10 cellular contexts compared by ENCODE assay signal in genomic region chr20:20364016-20364746, GRCh38. TPM values are rescaled to one million over a fixed set of nuclear protein-coding genes. Genes with fewer than 3 reads are reported as not detected.
DNase-seq lines count a peak whose midpoint lies in the region; TF ChIP-seq lines count a peak whose summit lies in the region.
"Had no signal": no experiment of that assay in that cellular context is flagged by ENCODE, and none has a peak within 500 bp of the region (broad histone marks: within the 10 kb centered on the region; RNA-seq: fewer than 3 reads in every experiment).

No MANE protein-coding gene starts in this region.

- H3K36me3 ChIP-seq in sigmoid colon: no peaks in the 10 kb centered on the region

- H3K4me3 Mint-ChIP-seq in activated T-cell treated with anti-CD3 and anti-CD28 coated beads, Interleukin-2, amount 50 U/mL, for 24 hours: peak overlapping the region; percentile 25
- no peak overlapping the region for H3K4me3 Mint-ChIP-seq in endothelial cell (ENCODE audit: unreplicated experiment)
- peak overlapping the region; percentile 48 for H3K4me3 Mint-ChIP-seq in stimulated activated naive CD8-positive, alpha-beta T cell treated with anti-CD3 and anti-CD28 coated beads, Interleukin-15, Interleukin-2, amounts not matched to agents 100 ng/mL and 50 ng/mL, for 24 hours
- H3K4me3 Mint-ChIP-seq: nephron had no signal

- H3K9me3 Mint-ChIP-seq in activated T-cell treated with anti-CD3 and anti-CD28 coated beads, Interleukin-2, amount 50 U/mL, for 24 hours: no peaks in the 10 kb centered on the region
- H3K9me3 Mint-ChIP-seq in endothelial cell (ENCODE audit: unreplicated experiment): no peaks in the 10 kb centered on the region
- H3K9me3 Mint-ChIP-seq in stimulated activated naive CD8-positive, alpha-beta T cell treated with anti-CD3 and anti-CD28 coated beads, Interleukin-15, Interleukin-2, amounts not matched to agents 100 ng/mL and 50 ng/mL, for 24 hours: no peaks in the 10 kb centered on the region
- H3K9me3 Mint-ChIP-seq: activated naive CD4-positive, alpha-beta T cell treated with anti-CD3 and anti-CD28 coated beads, Interleukin-2, amount 50 U/mL, for 72 hours had no signal

- peaks cover 43 to 98% (median 65%) of the 10 kb centered on the region in 3 donors for H3K27me3 ChIP-seq in sigmoid colon

- intact Hi-C loops in sigmoid colon (cut with DNase I): no loop called here

- H3K4me1 ChIP-seq in sigmoid colon: peaks cover 0 to 38% (median 26%) of the 10 kb centered on the region in 4 donors

- no peak for TF ChIP-seq POLR2A in sigmoid colon (IDR thresholded peaks at IDR 0.05)

- TF ChIP-seq CTCF in endothelial cell (IDR thresholded peaks at IDR 0.05; ENCODE audit: unreplicated experiment): no peak
- TF ChIP-seq CTCF in sigmoid colon (IDR thresholded peaks at IDR 0.05): no peak

- no peak overlapping the region for H3K27ac ChIP-seq in sigmoid colon

- no peaks in the 10 kb centered on the region for H3K36me3 Mint-ChIP-seq in activated T-cell treated with anti-CD3 and anti-CD28 coated beads, Interleukin-2, amount 50 U/mL, for 24 hours (ENCODE audit: low read depth)
- H3K36me3 Mint-ChIP-seq in endothelial cell (ENCODE audit: low read depth, unreplicated experiment): no peaks in the 10 kb centered on the region
- no peaks in the 10 kb centered on the region for H3K36me3 Mint-ChIP-seq in stimulated activated naive CD8-positive, alpha-beta T cell treated with anti-CD3 and anti-CD28 coated beads, Interleukin-15, Interleukin-2, amounts not matched to agents 100 ng/mL and 50 ng/mL, for 24 hours (ENCODE audit: low read depth)
- H3K36me3 Mint-ChIP-seq: activated naive CD4-positive, alpha-beta T cell treated with anti-CD3 and anti-CD28 coated beads, Interleukin-2, amount 50 U/mL, for 72 hours had no signal

- H3K27ac Mint-ChIP-seq in activated T-cell treated with anti-CD3 and anti-CD28 coated beads, Interleukin-2, amount 50 U/mL, for 24 hours: peak overlapping the region; percentile 40
- H3K27ac Mint-ChIP-seq in endothelial cell (ENCODE audit: unreplicated experiment): no peak overlapping the region
- no peak overlapping the region for H3K27ac Mint-ChIP-seq in stimulated activated naive CD8-positive, alpha-beta T cell treated with anti-CD3 and anti-CD28 coated beads, Interleukin-15, Interleukin-2, amounts not matched to agents 100 ng/mL and 50 ng/mL, for 24 hours
- H3K27ac Mint-ChIP-seq: nephron had no signal

- H3K4me3 ChIP-seq in sigmoid colon: no peak overlapping the region

- WGBS in sigmoid colon, 2 donors: 1 to 2% methylated on average over 68 of the region's 68 CpGs

- peaks cover 78% of the 10 kb centered on the region for H3K27me3 Mint-ChIP-seq in activated T-cell treated with anti-CD3 and anti-CD28 coated beads, Interleukin-2, amount 50 U/mL, for 24 hours
- peaks cover 26% of the 10 kb centered on the region for H3K27me3 Mint-ChIP-seq in endothelial cell (ENCODE audit: unreplicated experiment)
- peaks cover 74% of the 10 kb centered on the region for H3K27me3 Mint-ChIP-seq in stimulated activated naive CD8-positive, alpha-beta T cell treated with anti-CD3 and anti-CD28 coated beads, Interleukin-15, Interleukin-2, amounts not matched to agents 100 ng/mL and 50 ng/mL, for 24 hours

- H3K4me1 Mint-ChIP-seq in activated T-cell treated with anti-CD3 and anti-CD28 coated beads, Interleukin-2, amount 50 U/mL, for 24 hours (ENCODE audit: low read depth): peaks cover 56% of the 10 kb centered on the region
- peaks cover 5% of the 10 kb centered on the region for H3K4me1 Mint-ChIP-seq in endothelial cell (ENCODE audit: unreplicated experiment)
- H3K4me1 Mint-ChIP-seq in stimulated activated naive CD8-positive, alpha-beta T cell treated with anti-CD3 and anti-CD28 coated beads, Interleukin-15, Interleukin-2, amounts not matched to agents 100 ng/mL and 50 ng/mL, for 24 hours (ENCODE audit: low read depth): peaks cover 51% of the 10 kb centered on the region

- DNase-seq in activated T-cell treated with anti-CD3 and anti-CD28 coated beads, Interleukin-2, amount 50 U/mL, for 24 hours: peak; percentile 47
- no peak for DNase-seq in activated T-cell treated with anti-CD3 and anti-CD28 coated beads, Interleukin-2, amount 50 U/mL, for 1 hour
- peak; percentile 90 for DNase-seq in NCI-H510A (lab: John Stamatoyannopoulos, UW)
- peak; percentile 26 for DNase-seq in endothelial cell (ENCODE audit: low spot score)
- no peak for DNase-seq in DMS 273 (lab: John Stamatoyannopoulos, UW; ENCODE audit: unreplicated experiment)
- no peak for DNase-seq in hepatic stellate cell (ENCODE audit: low spot score)
- DNase-seq in sigmoid colon: no peak

- TF ChIP-seq EP300 in sigmoid colon (IDR thresholded peaks at IDR 0.05): no peak

- no peaks in the 10 kb centered on the region for H3K9me3 ChIP-seq in sigmoid colon

RNA-seq across cellular contexts. Expression of gene INSM1, which starts 3.7 kb away (rescaled TPM):
- total RNA-seq in endothelial cell (ENCODE audit: unreplicated experiment): not detected
- total RNA-seq in sigmoid colon: under 1 TPM in 2 of 4 donors, not detected in 2; 0.36 to 0.55 TPM
- 1 to 10 TPM in 2 of 3 donors, under 1 TPM in 1; 0.80 to 1.4 (median 1.2) TPM for polyA plus RNA-seq in sigmoid colon

Comparison
In these comparisons a context has a peak if more than half of its experiments do, and no peak if none do; other contexts are left out.
1. DNase-seq: peak in activated T-cell treated with anti-CD3 and anti-CD28 coated beads, Interleukin-2, amount 50 U/mL, for 24 hours (single experiment), NCI-H510A (single experiment) and endothelial cell (single experiment); none in activated T-cell treated with anti-CD3 and anti-CD28 coated beads, Interleukin-2, amount 50 U/mL, for 1 hour (single experiment), DMS 273 (single experiment), hepatic stellate cell (single experiment) and sigmoid colon (single experiment).